ENCODE assay signal across 8 cellular contexts in the genomic region with DNA sequence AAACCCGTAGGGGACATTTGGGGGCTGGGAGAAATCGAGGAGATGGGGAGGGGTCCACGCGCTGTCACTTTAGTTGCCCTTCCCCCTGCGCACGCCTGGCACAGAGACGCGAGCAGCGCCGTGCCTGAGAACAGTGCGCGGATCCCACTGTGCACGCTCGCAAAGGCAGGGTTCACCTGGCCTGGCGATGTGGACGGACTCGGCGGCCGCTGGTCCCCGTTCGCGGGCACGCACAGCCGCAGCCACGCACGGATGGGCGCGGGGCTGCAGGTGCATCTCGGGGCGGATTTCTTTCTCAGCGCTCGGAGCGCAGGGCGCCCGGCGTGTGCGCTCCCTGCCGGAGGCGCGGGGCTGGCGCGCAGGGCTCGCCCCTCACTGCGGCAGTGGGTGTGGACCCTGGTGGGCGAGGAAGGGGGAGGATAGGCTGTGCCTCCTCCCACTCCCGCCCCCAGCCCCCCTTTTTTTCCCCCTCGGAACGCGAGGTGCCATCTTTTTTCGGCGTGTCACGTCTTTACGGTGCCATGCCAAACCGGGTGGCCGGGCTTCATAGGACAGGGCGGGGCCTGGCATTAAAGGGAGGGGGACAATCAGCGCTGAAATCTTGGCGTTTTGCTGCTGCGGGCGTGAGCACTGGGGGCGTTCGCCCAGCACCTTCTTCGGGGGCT. TPM values are rescaled to one million over a fixed set of nuclear protein-coding genes. Genes with fewer than 3 reads are reported as not detected.
DNase-seq lines count a peak whose midpoint lies in the region; ATAC-seq and TF ChIP-seq lines count a peak whose summit lies in the region.

No MANE protein-coding gene starts in this region.

- H3K27me3 ChIP-seq in KMS-11 (ENCODE audit: insufficient read depth, low read depth) (no peaks in the 10 kb centered on the region), WERI-Rb-1 (ENCODE audit: insufficient read depth, low read depth, severe bottlenecking) (peaks cover 3% of the 10 kb centered on the region)

- H3K4me1 Mint-ChIP-seq in natural killer cell treated with Interleukin-12 subunit alpha and Interleukin-12 subunit beta and Interleukin-15 and Interleukin-18, amount 100 ng/mL, for 72 hours (ENCODE audit: low read depth in 2 of 2) = peaks cover 6 to 10% of the 10 kb centered on the region in 2 donors

- DNase-seq in WERI-Rb-1 (peak; percentile 55), epithelial cell of proximal tubule (ENCODE audit: low read depth) (no peak), AG20443 (ENCODE audit: low spot score) (no peak), cortex of kidney (lab: John Stamatoyannopoulos, UW) (no peak)
- no peak for DNase-seq in natural killer cell treated with Interleukin-12 subunit alpha and Interleukin-12 subunit beta and Interleukin-15 and Interleukin-18, amount 100 ng/mL, for 72 hours (ENCODE audit: low spot score)

- H3K9me3 Mint-ChIP-seq in natural killer cell treated with Interleukin-12 subunit alpha and Interleukin-12 subunit beta and Interleukin-15 and Interleukin-18, amount 100 ng/mL, for 72 hours = no peaks in the 10 kb centered on the region

- no peaks in the 10 kb centered on the region for H3K79me2 ChIP-seq in KMS-11 (ENCODE audit: insufficient read depth, low read depth)

- peak overlapping the region; percentile 94 for H3K4me2 ChIP-seq in KMS-11

- H3K4me1 ChIP-seq in KMS-11 (ENCODE audit: low read depth, poor library complexity, severe bottlenecking) = peaks cover 7% of the 10 kb centered on the region

- H3K27me3 Mint-ChIP-seq in natural killer cell treated with Interleukin-12 subunit alpha and Interleukin-12 subunit beta and Interleukin-15 and Interleukin-18, amount 100 ng/mL, for 72 hours = peaks cover 18 to 23% of the 10 kb centered on the region in 2 donors

- no peak for ATAC-seq in natural killer cell treated with Interleukin-12 subunit alpha and Interleukin-12 subunit beta and Interleukin-15 and Interleukin-18, amount 100 ng/mL, for 72 hours
- no peak for ATAC-seq in HG03108 (IDR thresholded peaks at IDR 0.05; ENCODE audit: unreplicated experiment)

- H4K20me1 ChIP-seq in KMS-11 (ENCODE audit: insufficient read depth) = no peaks in the 10 kb centered on the region

- H3K27ac ChIP-seq in C4-2B (peak overlapping the region; percentile 80; the same call in 1 of the 2 replicates), KMS-11 (no peak overlapping the region), WERI-Rb-1 (no peak overlapping the region)

- no peak for TF ChIP-seq CTCF in C4-2B (conservative IDR thresholded peaks at IDR 0.05)
- no peak for TF ChIP-seq CTCF in KMS-11 (conservative IDR thresholded peaks at IDR 0.05; ENCODE audit: low read depth, low read length)
- TF ChIP-seq CTCF in WERI-Rb-1 (IDR thresholded peaks at IDR 0.05; ENCODE audit: low read depth, low read length) = peak; percentile 56
- TF ChIP-seq CTCF in epithelial cell of proximal tubule (conservative IDR thresholded peaks at IDR 0.05; ENCODE audit: low read depth, low read length) = no peak

- H3K9me3 ChIP-seq in WERI-Rb-1 (ENCODE audit: severe bottlenecking) = no peaks in the 10 kb centered on the region

- no peak overlapping the region for H3K27ac Mint-ChIP-seq in natural killer cell treated with Interleukin-12 subunit alpha and Interleukin-12 subunit beta and Interleukin-15 and Interleukin-18, amount 100 ng/mL, for 72 hours

- H3K36me3 Mint-ChIP-seq in natural killer cell treated with Interleukin-12 subunit alpha and Interleukin-12 subunit beta and Interleukin-15 and Interleukin-18, amount 100 ng/mL, for 72 hours = no peaks in the 10 kb centered on the region

- peak overlapping the region; percentile 99 for H2AFZ ChIP-seq in KMS-11 (ENCODE audit: low read depth)

- no peak overlapping the region for H3K4me3 ChIP-seq in KMS-11 (IDR thresholded peaks at IDR 0.05; ENCODE audit: insufficient read depth, low read depth, low read length)
- peak overlapping the region; percentile 92 for H3K4me3 ChIP-seq in WERI-Rb-1 (ENCODE audit: low read depth, low read length)
- H3K4me3 ChIP-seq in epithelial cell of proximal tubule (ENCODE audit: low read depth, low read length) = peak overlapping the region; percentile 65

- H3K36me3 ChIP-seq in KMS-11 (ENCODE audit: insufficient read depth) (no peaks in the 10 kb centered on the region), WERI-Rb-1 (no peaks in the 10 kb centered on the region; the same call in 1 of the 2 replicates)

- peak overlapping the region; percentile 77 for H3K4me3 Mint-ChIP-seq in natural killer cell treated with Interleukin-12 subunit alpha and Interleukin-12 subunit beta and Interleukin-15 and Interleukin-18, amount 100 ng/mL, for 72 hours

- peak overlapping the region; percentile 52; the same call in 1 of the 2 replicates for H3K9ac ChIP-seq in KMS-11

RNA-seq across cellular contexts. Expression of gene MAPT, which starts 1.1 kb away (rescaled TPM):
- 0.06 and 0.07 TPM in 2 replicates for total RNA-seq in epithelial cell of proximal tubule
- total RNA-seq in natural killer cell treated with Interleukin-12 subunit alpha and Interleukin-12 subunit beta and Interleukin-15 and Interleukin-18, amount 100 ng/mL, for 72 hours = under 1 TPM; 0.14 to 0.17 TPM

RNA-seq across cellular contexts. Expression of gene SPPL2C, which starts 50.8 kb away (rescaled TPM):
- not detected in 2 replicates for total RNA-seq in epithelial cell of proximal tubule
- total RNA-seq in natural killer cell treated with Interleukin-12 subunit alpha and Interleukin-12 subunit beta and Interleukin-15 and Interleukin-18, amount 100 ng/mL, for 72 hours = not detected
